19 cellular contexts compared by ENCODE assay signal in the genomic region with DNA sequence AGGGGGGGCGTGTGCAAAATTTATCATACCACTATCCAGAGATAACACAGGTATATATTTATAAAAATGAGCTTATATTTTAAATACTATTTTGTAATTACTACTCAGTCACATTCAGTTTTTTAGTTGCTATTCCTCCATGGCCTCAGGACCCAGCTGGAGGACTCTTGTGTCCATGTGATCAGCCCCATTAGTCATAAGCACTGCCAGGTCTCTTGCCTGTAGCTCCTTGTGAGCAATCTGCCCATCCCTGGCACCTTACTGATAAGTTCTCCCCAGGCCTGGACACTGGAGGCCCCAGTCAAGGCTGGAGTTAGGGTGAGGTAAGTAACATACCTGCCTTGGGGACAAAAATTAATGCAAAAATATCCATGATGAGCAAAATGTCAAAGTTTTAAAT. TPM values are rescaled to one million over a fixed set of nuclear protein-coding genes. Genes with fewer than 3 reads are reported as not detected.
"Had no signal": no experiment of that assay in that cellular context is flagged by ENCODE, and none has a peak within 500 bp of the region (broad histone marks: within the 10 kb centered on the region; RNA-seq: fewer than 3 reads in every experiment).

No MANE protein-coding gene starts in this region.

- DNase-seq: activated CD4-positive, alpha-beta T cell treated with anti-CD3 and anti-CD28 coated beads for 36 hours; activated CD4-positive, alpha-beta T cell treated with anti-CD3 and anti-CD28 coated beads, Interleukin-2, amount 50 U/mL, for 48 hours; activated gamma-delta T cell treated with Interleukin-2 at 50 U/mL for 16 hours; activated T-cell treated with anti-CD3 and anti-CD28 coated beads for 4 hours; effector memory CD8-positive, alpha-beta T cell; head of caudate nucleus; left ventricle myocardium superior; stimulated activated CD4-positive, alpha-beta T cell treated with anti-CD3 and anti-CD28 coated beads, Interleukin-12 subunit alpha, Interleukin-12 subunit beta, amount 100 ng/mL, for 4 hours; stimulated activated CD4-positive, alpha-beta T cell treated with anti-CD3 and anti-CD28 coated beads, Interleukin-1b, Interleukin-23, amount 100 ng/mL, for 48 hours; stimulated activated CD8-positive, alpha-beta memory T cell treated with anti-CD3 and anti-CD28 coated beads, Interleukin-4, amount 100 ng/mL, for 48 hours; stimulated activated naive CD4-positive, alpha-beta T cell; thyroid gland had no signal

- ATAC-seq: activated CD4-positive, alpha-beta T cell treated with anti-CD3 and anti-CD28 coated beads for 36 hours; effector memory CD8-positive, alpha-beta T cell; left ventricle myocardium superior had no signal

- H3K36me3 Mint-ChIP-seq: memory B cell had no signal

- H3K27ac ChIP-seq: cardiac muscle cell, right atrium auricular region, thyroid gland had no signal

- H3K27me3 Mint-ChIP-seq: memory B cell had no signal

- H3K27me3 ChIP-seq: cardiac muscle cell, right atrium auricular region, thyroid gland had no signal

- H3K36me3 ChIP-seq: cardiac muscle cell, right atrium auricular region, thyroid gland had no signal

- H3K4me3 Mint-ChIP-seq: activated CD4-positive, alpha-beta T cell treated with anti-CD3 and anti-CD28 coated beads for 36 hours; activated naive CD8-positive, alpha-beta T cell; activated T-helper 1 cell treated with anti-CD3 and anti-CD28 coated beads, Interleukin-12 subunit alpha, Interleukin-12 subunit beta, Interleukin-2, Interleukin-4 antibody, amounts not matched to agents 30 ng/mL and 10 ng/mL and 1 ng/mL, durations not matched to agents 14 hours and 24 hours and 36 hours; effector memory CD8-positive, alpha-beta T cell; memory B cell had no signal

- H3K4me1 ChIP-seq: right atrium auricular region, thyroid gland had no signal

- H3K9me3 Mint-ChIP-seq: effector memory CD8-positive, alpha-beta T cell; memory B cell had no signal

- H3K9me3 ChIP-seq: right atrium auricular region, thyroid gland had no signal

- H3K4me3 ChIP-seq: cardiac muscle cell, right atrium auricular region, thyroid gland had no signal

- H3K27ac Mint-ChIP-seq: activated CD4-positive, alpha-beta T cell treated with anti-CD3 and anti-CD28 coated beads for 36 hours; activated naive CD8-positive, alpha-beta T cell; activated T-helper 1 cell treated with anti-CD3 and anti-CD28 coated beads, Interleukin-12 subunit alpha, Interleukin-12 subunit beta, Interleukin-2, Interleukin-4 antibody, amounts not matched to agents 30 ng/mL and 10 ng/mL and 1 ng/mL, durations not matched to agents 14 hours and 24 hours and 36 hours; effector memory CD8-positive, alpha-beta T cell; memory B cell; progenitor cell of endocrine pancreas had no signal

RNA-seq across cellular contexts. Expression of a gene that starts 29.5 kb away (rescaled TPM):
- polyA plus RNA-seq: neural cell had no signal
